ENCODE assay signal across 30 cellular contexts in genomic region chr4:139232751-139233150, GRCh38. TPM values are rescaled to one million over a fixed set of nuclear protein-coding genes. Genes with fewer than 3 reads are reported as not detected.
"Had no signal": no experiment of that assay in that cellular context is flagged by ENCODE, and none has a peak within 500 bp of the region (broad histone marks: within the 10 kb centered on the region; RNA-seq: fewer than 3 reads in every experiment).

No MANE protein-coding gene starts in this region.

- FAIRE-seq: astrocyte, bronchial epithelial cell had no signal

- H3K27me3 ChIP-seq: brain microvascular endothelial cell, dorsolateral prefrontal cortex, esophagus muscularis mucosa, foreskin keratinocyte, gastrocnemius medialis, heart left ventricle had no signal

- H3K4me1 ChIP-seq: esophagus muscularis mucosa, foreskin keratinocyte, gastrocnemius medialis, heart left ventricle had no signal

- H3K9me3 ChIP-seq: esophagus muscularis mucosa, gastrocnemius medialis, heart left ventricle had no signal

- H3K27ac ChIP-seq: brain microvascular endothelial cell, coronary artery, dorsolateral prefrontal cortex, esophagus muscularis mucosa, foreskin keratinocyte, gastrocnemius medialis, heart left ventricle, VCaP had no signal

- H3K36me3 ChIP-seq: brain microvascular endothelial cell, esophagus muscularis mucosa, gastrocnemius medialis, heart left ventricle had no signal

- H3K4me3 ChIP-seq: coronary artery, dorsolateral prefrontal cortex, esophagus muscularis mucosa, gastrocnemius medialis, heart left ventricle had no signal

- DNase-seq: activated CD4-positive, alpha-beta memory T cell treated with anti-CD3 and anti-CD28 coated beads, Interleukin-2, amount 10 ng/mL, durations not matched to agents 7 days and 5 days; activated CD4-positive, alpha-beta T cell treated with anti-CD3 and anti-CD28 coated beads for 1 hour; activated CD4-positive, alpha-beta T cell treated with anti-CD3 and anti-CD28 coated beads for 4 hours; activated CD4-positive, alpha-beta T cell treated with anti-CD3 and anti-CD28 coated beads, Interleukin-2, amount 10 ng/mL, durations not matched to agents 7 days and 5 days; activated CD4-positive, alpha-beta T cell treated with anti-CD3 and anti-CD28 coated beads, Interleukin-2, amount 50 U/mL, for 4 hours; activated CD8-positive, alpha-beta memory T cell treated with anti-CD3 and anti-CD28 coated beads, Interleukin-2, amount 50 U/mL, for 48 hours; activated gamma-delta T cell; activated naive CD4-positive, alpha-beta T cell; activated naive CD4-positive, alpha-beta T cell treated with anti-CD3 and anti-CD28 coated beads, Interleukin-2, amount 10 ng/mL, durations not matched to agents 7 days and 5 days; activated naive CD8-positive, alpha-beta T cell treated with anti-CD3 and anti-CD28 coated beads, Interleukin-2, amount 10 ng/mL, durations not matched to agents 7 days and 5 days; activated T-cell treated with anti-CD3 and anti-CD28 coated beads for 4 hours; activated T-cell treated with anti-CD3 and anti-CD28 coated beads, Interleukin-2, amount 50 U/mL, for 24 hours; activated T-cell treated with anti-CD3 and anti-CD28 coated beads, Interleukin-2, amount 50 U/mL, for 72 hours; amniotic stem cell; anterior cingulate cortex; brain microvascular endothelial cell; dorsolateral prefrontal cortex; effector memory CD4-positive, alpha-beta T cell; erythroblast; foreskin keratinocyte; gastrocnemius medialis; glutamatergic neuron; heart left ventricle; T-helper 17 cell; T1000 had no signal

RNA-seq across cellular contexts. Expression of gene MGARP, which starts 47.3 kb away (rescaled TPM):
- total RNA-seq: activated CD4-positive, alpha-beta memory T cell treated with anti-CD3 and anti-CD28 coated beads, Interleukin-2, amount 10 ng/mL, durations not matched to agents 7 days and 5 days; activated T-cell treated with anti-CD3 and anti-CD28 coated beads, Interleukin-2, amount 50 U/mL, for 72 hours; T-helper 17 cell had no signal
